In the genomic region with DNA sequence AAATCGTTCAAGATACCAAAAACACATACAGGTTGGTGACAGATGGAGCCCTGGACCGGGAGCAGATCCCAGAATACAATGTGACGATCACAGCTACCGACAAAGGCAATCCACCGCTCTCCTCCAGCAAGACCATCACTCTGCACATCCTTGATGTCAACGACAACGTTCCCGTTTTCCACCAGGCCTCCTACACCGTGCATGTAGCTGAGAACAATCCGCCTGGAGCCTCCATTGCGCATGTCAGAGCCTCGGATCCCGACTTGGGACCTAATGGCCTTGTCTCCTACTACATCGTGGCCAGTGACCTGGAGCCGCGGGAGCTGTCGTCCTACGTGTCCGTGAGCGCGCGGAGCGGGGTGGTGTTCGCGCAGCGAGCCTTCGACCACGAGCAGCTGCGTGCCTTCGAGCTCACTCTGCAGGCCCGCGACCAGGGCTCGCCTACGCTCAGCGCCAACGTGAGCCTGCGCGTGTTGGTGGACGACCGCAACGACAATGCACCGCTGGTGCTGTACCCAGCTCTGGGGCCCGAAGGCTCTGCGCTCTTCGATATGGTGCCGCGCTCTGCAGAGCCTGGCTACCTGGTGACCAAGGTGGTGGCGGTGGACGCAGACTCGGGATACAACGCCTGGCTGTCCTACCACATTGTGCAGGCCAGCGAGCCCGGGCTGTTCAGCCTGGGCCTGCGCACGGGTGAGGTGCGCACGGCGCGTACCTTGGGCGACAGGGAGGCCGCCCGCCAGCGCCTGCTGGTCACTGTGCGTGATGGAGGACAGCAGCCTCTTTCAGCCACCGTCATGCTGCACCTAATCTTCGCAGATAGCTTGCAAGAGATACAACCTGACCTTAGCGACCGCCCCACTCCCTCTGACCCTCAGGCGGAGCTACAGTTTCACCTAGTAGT, we compare ENCODE assay signal across 24 cellular contexts. TPM values are rescaled to one million over a fixed set of nuclear protein-coding genes. Genes with fewer than 3 reads are reported as not detected.
"Had no signal": no experiment of that assay in that cellular context is flagged by ENCODE, and none has a peak within 500 bp of the region (broad histone marks: within the 10 kb centered on the region; RNA-seq: fewer than 3 reads in every experiment).

No MANE protein-coding gene starts in this region.

- H3K4me3 ChIP-seq: prostate gland, tibial nerve, uterus had no signal

- H3K27ac Mint-ChIP-seq: activated naive CD4-positive, alpha-beta T cell treated with anti-CD3 and anti-CD28 coated beads for 36 hours; immature natural killer cell; stimulated activated memory B cell treated with anti-CD40 and anti-IgM and Interleukin-4, amounts not matched to agents 10 μg/mL and 1 μg/mL and 100 μg/mL, for 72 hours had no signal

- DNase-seq: activated CD4-positive, alpha-beta T cell treated with anti-CD3 and anti-CD28 coated beads, Interleukin-2, amount 50 U/mL, for 1 hour; activated CD8-positive, alpha-beta memory T cell treated with anti-CD3 and anti-CD28 coated beads, Interleukin-2, amount 50 U/mL, for 4 hours; activated naive CD4-positive, alpha-beta T cell treated with anti-CD3 and anti-CD28 coated beads for 36 hours; activated T-cell treated with anti-CD3 and anti-CD28 coated beads, Interleukin-2, amount 50 U/mL, for 4 hours; cortex of kidney; effector CD4-positive, alpha-beta T cell; gastrocnemius medialis; heart right ventricle; immature natural killer cell; kidney glomerular epithelial cell; mesendoderm; SK-N-SH; stimulated activated CD4-positive, alpha-beta T cell treated with anti-CD3 and anti-CD28 coated beads, Interleukin-4, amount 100 ng/mL, for 4 hours; substantia nigra; T-cell; T-helper 9 cell; uterus had no signal

- H3K36me3 ChIP-seq: ascending aorta, gastrocnemius medialis, prostate gland, uterus had no signal

- H3K4me2 ChIP-seq: SK-N-SH had no signal

- H3K4me3 Mint-ChIP-seq: activated naive CD4-positive, alpha-beta T cell treated with anti-CD3 and anti-CD28 coated beads for 36 hours; activated T-cell treated with anti-CD3 and anti-CD28 coated beads, Interleukin-2, amount 50 U/mL, for 4 hours; stimulated activated memory B cell treated with anti-CD40 and anti-IgM and Interleukin-4, amounts not matched to agents 10 μg/mL and 1 μg/mL and 100 μg/mL, for 72 hours had no signal

- H3K9ac ChIP-seq: SK-N-SH had no signal

- ATAC-seq: activated T-cell treated with anti-CD3 and anti-CD28 coated beads, Interleukin-2, amount 50 U/mL, for 4 hours; esophagus mucosa; gastrocnemius medialis; sciatic nerve; stimulated activated memory B cell treated with anti-CD40 and anti-IgM and Interleukin-4, amounts not matched to agents 10 μg/mL and 1 μg/mL and 100 μg/mL, for 72 hours; T-cell had no signal

- H3K27ac ChIP-seq: ascending aorta, gastrocnemius medialis, heart right ventricle, prostate gland, tibial nerve, uterus had no signal

- H3K27me3 ChIP-seq: ascending aorta, tibial nerve, uterus had no signal

- H3K4me1 ChIP-seq: ascending aorta, prostate gland, tibial nerve, uterus had no signal

- H3K9me3 ChIP-seq: prostate gland had no signal

RNA-seq across cellular contexts. Expression of a gene that starts 1.8 kb away (rescaled TPM):
- polyA plus RNA-seq: neural cell had no signal

RNA-seq across cellular contexts. Expression of a gene that starts 1.9 kb away (rescaled TPM):
- polyA plus RNA-seq: immature natural killer cell had no signal

RNA-seq across cellular contexts. Expression of a gene that starts 7.9 kb away (rescaled TPM):
- polyA plus RNA-seq: immature natural killer cell had no signal

RNA-seq across cellular contexts. Expression of a gene that starts 10.7 kb away (rescaled TPM):
- total RNA-seq: activated naive CD4-positive, alpha-beta T cell treated with anti-CD3 and anti-CD28 coated beads for 36 hours had no signal
- polyA plus RNA-seq: immature natural killer cell, neural cell had no signal

RNA-seq across cellular contexts. Expression of a gene that starts 12.0 kb away (rescaled TPM):
- total RNA-seq: activated naive CD4-positive, alpha-beta T cell treated with anti-CD3 and anti-CD28 coated beads for 36 hours had no signal
- polyA plus RNA-seq: immature natural killer cell had no signal
